ENCODE assay signal across 1 cellular context in genomic region chr1:31744165-31744888, GRCh38.
TF ChIP-seq lines count a peak whose summit lies in the region.

No MANE protein-coding gene starts in this region.

TF ChIP-seq in GM12878, 131 proteins besides CTCF, POLR2A, EP300 and RAD21:
- TF ChIP-seq NR2C2 (IDR thresholded peaks at IDR 0.05; ENCODE audit: borderline replicate concordance, control insufficient read depth, insufficient read length, low read depth) (no peak), CEBPB (IDR thresholded peaks at IDR 0.05; ENCODE audit: borderline replicate concordance in 1 of 2, low read depth in 2 of 2, low read length in 2 of 2) (no peak), IKZF1 (conservative IDR thresholded peaks at IDR 0.05) (0 out of 2 replicates have a peak, but pooled peaks have one; percentile 34), DPF2 (IDR thresholded peaks at IDR 0.05) (peak; percentile 58; the same call in 1 of the 2 replicates), SPI1 (IDR thresholded peaks at IDR 0.05; ENCODE audit: borderline replicate concordance, insufficient read depth, low read depth, low read length) (peak; percentile 80), HDGF (IDR thresholded peaks at IDR 0.05) (0 out of 2 replicates have a peak, but pooled peaks have one; percentile 74), IKZF2 (IDR thresholded peaks at IDR 0.05) (0 out of 4 replicates have a peak, but pooled peaks of 1 of the 2 experiments have one; percentile 34), EED (IDR thresholded peaks at IDR 0.05; ENCODE audit: low read depth) (0 out of 2 replicates have a peak, but pooled peaks have one; percentile 35), BHLHE40 (IDR thresholded peaks at IDR 0.05; ENCODE audit: borderline replicate concordance in 1 of 2, low read depth in 2 of 2, low read length in 1 of 2) (0 out of 4 replicates have a peak, but pooled peaks of 1 of the 2 experiments have one; percentile 15)
